ENCODE assay signal across 5 cellular contexts in genomic region chr12:103762473-103762872, GRCh38.
"Had no signal": no experiment of that assay in that cellular context is flagged by ENCODE, and none has a peak within 500 bp of the region (broad histone marks: within the 10 kb centered on the region; RNA-seq: fewer than 3 reads in every experiment).

No MANE protein-coding gene starts in this region.

- H3K27ac ChIP-seq: HL-60 had no signal

- DNase-seq: IMR-90, KBM-7 had no signal

- ATAC-seq: HepG2, K562 had no signal

- H3K4me3 ChIP-seq: K562 had no signal
